In the genomic region with DNA sequence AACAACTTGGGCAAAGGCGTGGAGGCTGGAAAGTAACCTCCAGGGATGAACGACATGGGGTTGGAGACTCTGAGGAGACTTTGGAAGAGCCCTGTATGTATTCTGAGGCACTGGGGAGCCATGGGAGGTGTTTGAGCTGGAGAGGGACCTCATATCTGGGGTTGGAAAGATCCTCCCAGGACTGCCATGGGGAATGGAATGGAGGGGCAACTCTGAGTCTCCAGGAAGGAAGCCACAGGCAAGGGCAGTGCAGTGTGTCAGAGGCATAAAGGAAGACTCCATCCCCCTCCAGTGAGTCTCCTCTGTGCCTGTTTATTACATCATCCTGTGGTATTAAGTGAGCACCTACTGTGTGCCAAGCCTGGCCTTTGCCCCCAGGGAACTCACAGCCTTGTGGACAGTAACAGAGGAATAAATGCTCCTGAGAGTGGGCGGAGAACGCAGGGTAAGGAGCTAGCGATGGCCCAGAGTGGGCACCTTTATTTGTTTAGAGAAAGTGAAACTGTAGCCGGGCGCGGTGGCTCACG, we compare ENCODE assay signal across 10 cellular contexts. TPM values are rescaled to one million over a fixed set of nuclear protein-coding genes. Genes with fewer than 3 reads are reported as not detected.
DNase-seq lines count a peak whose midpoint lies in the region; ATAC-seq, FAIRE-seq and TF ChIP-seq lines count a peak whose summit lies in the region.
"Had no signal": no experiment of that assay in that cellular context is flagged by ENCODE, and none has a peak within 500 bp of the region (broad histone marks: within the 10 kb centered on the region; RNA-seq: fewer than 3 reads in every experiment).

No MANE protein-coding gene starts in this region.

- POLR2A ChIA-PET in A673 (lab: Charles Lee; ENCODE audit: low non-redundant PET) = no interaction called here
- POLR2A ChIA-PET in K562 (lab: Yijun Ruan, JAX) = interaction anchor here (0.7 to 7.0 kb wide), 9 partner anchors 10 to 239 kb away, joined by 3 to 86 read pairs (median 4); a partner anchor contains a TSS

- CTCF ChIA-PET in A673 (lab: Charles Lee) (interaction anchor here (1.2 kb wide), 1 partner anchor 117 kb away, joined by 5 read pairs; no protein-coding TSS in a partner anchor), K562 (lab: Yijun Ruan, JAX; ENCODE audit: low intra/inter-chr PET ratio) (interaction anchor here (0.8 to 1.2 kb wide), 5 partner anchors 38 to 363 kb away, joined by 3 to 5 read pairs (median 4); a partner anchor contains a TSS)

- intact Hi-C loops in A673 (cut with micrococcal nuclease; ENCODE audit: unreplicated experiment) = loop anchor here (5.0 kb wide), 1 partner anchor 117 kb away; no protein-coding TSS in a partner anchor
- intact Hi-C loops in K562 (cut with micrococcal nuclease) = no loop called here
- intact Hi-C loops in natural killer cell (cut with micrococcal nuclease) = loop anchor here (10.0 kb wide), 1 partner anchor 51 kb away; a partner anchor contains a TSS

- peaks cover 47% of the 10 kb centered on the region for H4K20me1 ChIP-seq in K562 (replicated peaks; ENCODE audit: control insufficient read depth, insufficient read depth, low read length)

- H3K4me1 ChIP-seq in A673 (ENCODE audit: insufficient read depth, low read length, poor library complexity, severe bottlenecking) (peaks cover 21% of the 10 kb centered on the region), HUES48 (ENCODE audit: control insufficient read depth, insufficient read depth, low read length) (no peaks in the 10 kb centered on the region), K562 (replicated peaks in 1 of 2; ENCODE audit: control insufficient read depth in 2 of 2, insufficient read depth in 2 of 2, low read length in 2 of 2) (peaks cover 10 to 73% of the 10 kb centered on the region in 2 experiments)

- H3K9ac ChIP-seq in HUES48 (ENCODE audit: low read depth, low read length) = no peak overlapping the region
- H3K9ac ChIP-seq in K562 (ENCODE audit: insufficient read depth in 1 of 2, low read depth in 2 of 2, low read length in 2 of 2) = peak overlapping the region; percentile 10 to 85; a peak in 2 of 4 replicates

- H3K4me3 ChIP-seq in A673 (ENCODE audit: low read depth, low read length, poor library complexity, severe bottlenecking) (peak overlapping the region; percentile 100), HUES48 (ENCODE audit: low read depth, low read length) (peak overlapping the region; percentile 19; the same call in 1 of the 2 replicates), K562 (peak overlapping the region; percentile 91; the same call in 1 of the 2 replicates)

- peak; percentile 42 for FAIRE-seq in K562 (lab: Jason Lieb, UNC)
- FAIRE-seq: colon had no signal

- H3K9me3 Mint-ChIP-seq in natural killer cell = no peaks in the 10 kb centered on the region

- peaks cover 5% of the 10 kb centered on the region for H3K9me1 ChIP-seq in K562 (ENCODE audit: control insufficient read depth, insufficient read depth, low read length)

- no peaks in the 10 kb centered on the region for H3K9me3 ChIP-seq in A673 (ENCODE audit: low read depth, low read length, poor library complexity, severe bottlenecking)
- no peaks in the 10 kb centered on the region for H3K9me3 ChIP-seq in HUES48 (ENCODE audit: control insufficient read depth, insufficient read depth, low read length)
- no peaks in the 10 kb centered on the region for H3K9me3 ChIP-seq in K562 (replicated peaks; ENCODE audit: control insufficient read depth, insufficient read depth, low read depth, low read length)

- H3K79me2 ChIP-seq in K562 (ENCODE audit: control insufficient read depth, insufficient read depth, low read length) = peaks cover 60% of the 10 kb centered on the region

- H3K27ac Mint-ChIP-seq in natural killer cell = peak overlapping the region; percentile 87 to 97

- TF ChIP-seq CTCF in A673 (conservative IDR thresholded peaks at IDR 0.05; ENCODE audit: low read depth, low read length) (no peak), K562 (IDR thresholded peaks at IDR 0.05 in 2 of 3, conservative IDR thresholded peaks at IDR 0.05 in 1 of 3; ENCODE audit: insufficient read depth in 2 of 3, low read depth in 1 of 3, low read length in 3 of 3) (no peak), natural killer cell (IDR thresholded peaks at IDR 0.05) (no peak)

- H3K36me3 ChIP-seq in A673 (ENCODE audit: insufficient read depth, low read length, poor library complexity, severe bottlenecking) = peaks cover 49% of the 10 kb centered on the region
- peaks cover 20% of the 10 kb centered on the region for H3K36me3 ChIP-seq in HUES48 (ENCODE audit: control insufficient read depth, insufficient read depth, low read length)
- peaks cover 34% of the 10 kb centered on the region for H3K36me3 ChIP-seq in K562 (ENCODE audit: control insufficient read depth, insufficient read depth, low read length)

- WGBS in K562 (ENCODE audit: insufficient coverage, low coverage, missing lambda C conversion rate) = 78% methylated on average over 7 of the region's 9 CpGs

- ATAC-seq in K562 = no peak
- ATAC-seq in natural killer cell = no peak
- ATAC-seq in GM21737 (IDR thresholded peaks at IDR 0.05; ENCODE audit: unreplicated experiment) = no peak

- peak overlapping the region; percentile 75 for H3K4me3 Mint-ChIP-seq in natural killer cell

- no peak for TF ChIP-seq POLR2A in K562 (conservative IDR thresholded peaks at IDR 0.05)

- H3K27me3 ChIP-seq in A673 (replicated peaks; ENCODE audit: insufficient read depth, low read depth, low read length, poor library complexity) (no peaks in the 10 kb centered on the region), HUES48 (ENCODE audit: control insufficient read depth, insufficient read depth, low read length) (no peaks in the 10 kb centered on the region), K562 (ENCODE audit: control insufficient read depth in 2 of 2, insufficient read depth in 2 of 2, low read length in 2 of 2) (no peaks in the 10 kb centered on the region)

- in situ Hi-C loops in K562 (cut with MboI) = loop anchor here (5.0 kb wide), 1 partner anchor 37 kb away; a partner anchor contains a TSS

- peak overlapping the region; percentile 89 for H3K4me2 ChIP-seq in K562 (ENCODE audit: insufficient read depth, low read length)

- H2AFZ ChIP-seq in K562 (ENCODE audit: low read depth, low read length) = no peak overlapping the region

- DNase-seq in A673 (ENCODE audit: low spot score) = no peak
- no peak for DNase-seq in K562 (ENCODE audit: extremely low read depth in 1 of 4, low spot score in 3 of 4)
- DNase-seq in natural killer cell = no peak
- no peak for DNase-seq in cortex of kidney (lab: John Stamatoyannopoulos, UW)
- no peak for DNase-seq in SHP77 (lab: John Stamatoyannopoulos, UW)
- no peak for DNase-seq in caudate nucleus (lab: John Stamatoyannopoulos, UW)

- no peaks in the 10 kb centered on the region for H3K36me3 Mint-ChIP-seq in natural killer cell

- BruUV-seq in A673 (replicated peaks; lab: Mats Ljungman, UMichigan) = no TSS peak
- no TSS peak for BruUV-seq in K562 (replicated peaks; lab: Mats Ljungman, UMichigan)

- no peak for TF ChIP-seq RAD21 in K562 (CRISPR knock-in tag; conservative IDR thresholded peaks at IDR 0.05 in 1 of 2, IDR thresholded peaks at IDR 0.05 in 1 of 2)

- peaks cover 26 to 65% of the 10 kb centered on the region in 2 donors for H3K4me1 Mint-ChIP-seq in natural killer cell

- no peak for TF ChIP-seq EP300 in K562 (IDR thresholded peaks at IDR 0.05; ENCODE audit: low read length)

- H3K27me3 Mint-ChIP-seq in natural killer cell (ENCODE audit: low read depth in 2 of 2) = no peaks in the 10 kb centered on the region

- H3K27ac ChIP-seq in A673 (ENCODE audit: low read depth, low read length, poor library complexity, severe bottlenecking) (peak overlapping the region; percentile 47), HUES48 (ENCODE audit: low read depth, low read length) (peak overlapping the region; percentile 90), K562 (ENCODE audit: extremely low read depth, low read depth, low read length) (peak overlapping the region; percentile 56; the same call in 2 of the 3 replicates), caudate nucleus (ENCODE audit: low read depth, low read length) (no peak overlapping the region)

RNA-seq across cellular contexts. Expression of a gene that starts 7.7 kb away (rescaled TPM):
- total RNA-seq in A673 (2021) = not detected in 2 replicates
- 0.49 TPM in 1 of 2 replicates, not detected in the other for total RNA-seq in K562 (2011; cell fraction: chromatin; rRNA removed; ENCODE audit: low replicate concordance)
- total RNA-seq in K562 (2011; cell fraction: nucleolus; rRNA removed) = 0.17 TPM in 1 of 2 replicates, not detected in the other
- total RNA-seq in K562 (2011; cell fraction: nucleoplasm; rRNA removed) = not detected in 2 replicates
- total RNA-seq in K562 (2014; rRNA removed) = 0.16 TPM in 1 of 2 replicates, not detected in the other
- total RNA-seq in K562 (2014; rRNA removed; fragmentation: Illumina TruSeq; extraction: Trizol) = not detected in 2 replicates
- total RNA-seq in K562 (2015; rRNA removed; fragmentation: Illumina TruSeq; extraction: Trizol) = not detected in 2 replicates
- 0.13 and 0.40 TPM in 2 replicates for total RNA-seq in K562 (2021)
- polyA plus RNA-seq in K562 (2011; rRNA removed) = 0.03 TPM in 1 of 2 replicates, not detected in the other
- polyA plus RNA-seq in K562 (2011; cell fraction: cytosol; rRNA removed) = not detected in 2 replicates
- polyA plus RNA-seq in K562 (2011; cell fraction: nucleus; rRNA removed) = 0.10 TPM in 1 of 2 replicates, not detected in the other
- polyA plus RNA-seq in K562 (2012) = 0.27 and 0.66 TPM in 2 replicates
- 0.06 TPM in 1 of 2 replicates, not detected in the other for polyA plus RNA-seq in K562 (2014; fragmentation: Illumina TruSeq; extraction: Trizol)
- polyA plus RNA-seq in K562 (2014; fragmentation: Nextera tagmentation; extraction: Ambion mirVana) = not detected
- 0.07 TPM in 1 of 2 replicates, not detected in the other for polyA plus RNA-seq in K562 (2014; rRNA removed)
- polyA minus RNA-seq in K562 (2011; rRNA and poly(A)+ RNA removed) = not detected in 2 replicates
- polyA minus RNA-seq in K562 (2011; cell fraction: cytosol; rRNA and poly(A)+ RNA removed) = not detected in 2 replicates
- polyA minus RNA-seq in K562 (2011; cell fraction: nucleus; rRNA and poly(A)+ RNA removed) = 0.11 and 0.13 TPM in 2 replicates
- total RNA-seq in natural killer cell = 1 to 10 TPM; 5.7 to 9.5 (median 8.4) TPM
- total RNA-seq: pulmonary artery endothelial cell had no signal

RNA-seq across cellular contexts. Expression of a gene that starts 18.0 kb away (rescaled TPM):
- total RNA-seq in A673 (2021) (0.73 TPM in 1 of 2 replicates, not detected in the other), K562 (2014; rRNA removed) (0.29 TPM in 1 of 2 replicates, not detected in the other), K562 (2014; rRNA removed; fragmentation: Illumina TruSeq; extraction: Trizol) (0.40 and 0.45 TPM in 2 replicates), K562 (2015; rRNA removed; fragmentation: Illumina TruSeq; extraction: Trizol) (0.51 and 0.57 TPM in 2 replicates), K562 (2021) (0.58 and 0.78 TPM in 2 replicates), natural killer cell (1 to 10 TPM in 1 of 3 donors, under 1 TPM in 1, not detected in 1; 0.82 to 2.0 TPM)
- total RNA-seq in K562 (2011; cell fraction: chromatin; rRNA removed; ENCODE audit: low replicate concordance) = 1.7 TPM in 1 of 2 replicates, not detected in the other
- total RNA-seq in K562 (2011; cell fraction: nucleolus; rRNA removed) = 0.92 TPM in 1 of 2 replicates, not detected in the other
- 2.7 TPM in 1 of 2 replicates, not detected in the other for total RNA-seq in K562 (2011; cell fraction: nucleoplasm; rRNA removed)
- polyA plus RNA-seq in K562 (2011; rRNA removed) (not detected in 2 replicates), K562 (2014; fragmentation: Illumina TruSeq; extraction: Trizol) (not detected in 2 replicates), K562 (2014; fragmentation: Nextera tagmentation; extraction: Ambion mirVana) (under 1 TPM in 1 of 2 experiments, not detected in 1; 0.08 TPM), K562 (2014; rRNA removed) (1.2 and 2.1 TPM in 2 replicates)
- 0.09 TPM in 1 of 2 replicates, not detected in the other for polyA plus RNA-seq in K562 (2011; cell fraction: cytosol; rRNA removed)
- polyA plus RNA-seq in K562 (2011; cell fraction: nucleus; rRNA removed) = 0.58 TPM in 1 of 2 replicates, not detected in the other
- polyA plus RNA-seq in K562 (2012) = 2.3 and 2.7 TPM in 2 replicates
- 0.63 TPM in 1 of 2 replicates, not detected in the other for polyA minus RNA-seq in K562 (2011; rRNA and poly(A)+ RNA removed)
- not detected in 2 replicates for polyA minus RNA-seq in K562 (2011; cell fraction: cytosol; rRNA and poly(A)+ RNA removed)
- 1.00 TPM in 1 of 2 replicates, not detected in the other for polyA minus RNA-seq in K562 (2011; cell fraction: nucleus; rRNA and poly(A)+ RNA removed)

RNA-seq across cellular contexts. Expression of a gene that starts 25.1 kb away (rescaled TPM):
- total RNA-seq in A673 (2021) (15.1 and 16.3 TPM in 2 replicates), K562 (2014; rRNA removed) (9.4 and 10.7 TPM in 2 replicates), K562 (2014; rRNA removed; fragmentation: Illumina TruSeq; extraction: Trizol) (0.13 and 0.29 TPM in 2 replicates), K562 (2015; rRNA removed; fragmentation: Illumina TruSeq; extraction: Trizol) (2.6 and 3.5 TPM in 2 replicates), K562 (2021) (22.2 and 27.4 TPM in 2 replicates), natural killer cell (1 to 10 TPM in 1 of 3 donors, under 1 TPM in 2; 0.55 to 2.1 (median 0.88) TPM)
- total RNA-seq in K562 (2011; cell fraction: chromatin; rRNA removed; ENCODE audit: low replicate concordance) = 14.5 and 62.7 TPM in 2 replicates
- 48.8 and 60.2 TPM in 2 replicates for total RNA-seq in K562 (2011; cell fraction: nucleolus; rRNA removed)
- 25.7 and 35.6 TPM in 2 replicates for total RNA-seq in K562 (2011; cell fraction: nucleoplasm; rRNA removed)
- polyA plus RNA-seq in K562 (2011; rRNA removed) (1.7 and 3.6 TPM in 2 replicates), K562 (2014; fragmentation: Illumina TruSeq; extraction: Trizol) (1.5 and 4.0 TPM in 2 replicates), K562 (2014; fragmentation: Nextera tagmentation; extraction: Ambion mirVana) (not detected), K562 (2014; rRNA removed) (19.2 and 23.6 TPM in 2 replicates)
- polyA plus RNA-seq in K562 (2011; cell fraction: cytosol; rRNA removed) = 2.2 and 9.1 TPM in 2 replicates
- polyA plus RNA-seq in K562 (2011; cell fraction: nucleus; rRNA removed) = 52.0 and 130 TPM in 2 replicates
- polyA plus RNA-seq in K562 (2012) = 14.9 and 33.7 TPM in 2 replicates
- 0.09 and 0.18 TPM in 2 replicates for polyA minus RNA-seq in K562 (2011; rRNA and poly(A)+ RNA removed)
- polyA minus RNA-seq in K562 (2011; cell fraction: cytosol; rRNA and poly(A)+ RNA removed) = 2.0 and 3.7 TPM in 2 replicates
- 5.4 and 8.2 TPM in 2 replicates for polyA minus RNA-seq in K562 (2011; cell fraction: nucleus; rRNA and poly(A)+ RNA removed)

RNA-seq across cellular contexts. Expression of a gene that starts 33.7 kb away (rescaled TPM):
- total RNA-seq in A673 (2021) (not detected in 2 replicates), K562 (2014; rRNA removed) (0.05 TPM in 1 of 2 replicates, not detected in the other), K562 (2014; rRNA removed; fragmentation: Illumina TruSeq; extraction: Trizol) (not detected in 2 replicates), K562 (2015; rRNA removed; fragmentation: Illumina TruSeq; extraction: Trizol) (not detected in 2 replicates), K562 (2021) (not detected in 2 replicates), natural killer cell (1 to 10 TPM in 1 of 3 donors, under 1 TPM in 2; 0.68 to 1.0 (median 0.84) TPM)
- not detected in 2 replicates for total RNA-seq in K562 (2011; cell fraction: chromatin; rRNA removed; ENCODE audit: low replicate concordance)
- not detected in 2 replicates for total RNA-seq in K562 (2011; cell fraction: nucleolus; rRNA removed)
- total RNA-seq in K562 (2011; cell fraction: nucleoplasm; rRNA removed) = not detected in 2 replicates
- polyA plus RNA-seq in K562 (2011; rRNA removed) (0.03 and 0.07 TPM in 2 replicates), K562 (2014; fragmentation: Illumina TruSeq; extraction: Trizol) (not detected in 2 replicates), K562 (2014; fragmentation: Nextera tagmentation; extraction: Ambion mirVana) (under 1 TPM in 1 of 2 experiments, not detected in 1; 0.03 TPM), K562 (2014; rRNA removed) (not detected in 2 replicates)
- polyA plus RNA-seq in K562 (2011; cell fraction: cytosol; rRNA removed) = 0.06 and 0.07 TPM in 2 replicates
- not detected in 2 replicates for polyA plus RNA-seq in K562 (2011; cell fraction: nucleus; rRNA removed)
- 0.47 and 1.6 TPM in 2 replicates for polyA plus RNA-seq in K562 (2012)
- not detected in 2 replicates for polyA minus RNA-seq in K562 (2011; rRNA and poly(A)+ RNA removed)
- not detected in 2 replicates for polyA minus RNA-seq in K562 (2011; cell fraction: cytosol; rRNA and poly(A)+ RNA removed)
- not detected in 2 replicates for polyA minus RNA-seq in K562 (2011; cell fraction: nucleus; rRNA and poly(A)+ RNA removed)
- total RNA-seq: pulmonary artery endothelial cell had no signal

RNA-seq across cellular contexts. Expression of a gene that starts 37.6 kb away (rescaled TPM):
- total RNA-seq in A673 (2021) = 186 and 187 TPM in 2 replicates
- total RNA-seq in K562 (2011; cell fraction: chromatin; rRNA removed; ENCODE audit: low replicate concordance) = 112 and 366 TPM in 2 replicates
- total RNA-seq in K562 (2011; cell fraction: nucleolus; rRNA removed) = 303 and 373 TPM in 2 replicates
- total RNA-seq in K562 (2011; cell fraction: nucleoplasm; rRNA removed) = 182 TPM in 2 replicates
- total RNA-seq in K562 (2014; rRNA removed) = 50.3 and 111 TPM in 2 replicates
- total RNA-seq in K562 (2014; rRNA removed; fragmentation: Illumina TruSeq; extraction: Trizol) = 4.5 and 5.8 TPM in 2 replicates
- 22.8 and 30.6 TPM in 2 replicates for total RNA-seq in K562 (2015; rRNA removed; fragmentation: Illumina TruSeq; extraction: Trizol)
- 181 and 194 TPM in 2 replicates for total RNA-seq in K562 (2021)
- 7.9 and 21.0 TPM in 2 replicates for polyA plus RNA-seq in K562 (2011; rRNA removed)
- polyA plus RNA-seq in K562 (2011; cell fraction: cytosol; rRNA removed) = 11.3 and 12.6 TPM in 2 replicates
- 164 and 237 TPM in 2 replicates for polyA plus RNA-seq in K562 (2011; cell fraction: nucleus; rRNA removed)
- 142 and 173 TPM in 2 replicates for polyA plus RNA-seq in K562 (2012)
- polyA plus RNA-seq in K562 (2014; fragmentation: Illumina TruSeq; extraction: Trizol) = 44.6 and 119 TPM in 2 replicates
- polyA plus RNA-seq in K562 (2014; fragmentation: Nextera tagmentation; extraction: Ambion mirVana) = under 1 TPM; 0.17 to 0.35 TPM
- 45.9 and 46.7 TPM in 2 replicates for polyA plus RNA-seq in K562 (2014; rRNA removed)
- polyA minus RNA-seq in K562 (2011; rRNA and poly(A)+ RNA removed) = 8.5 and 10.2 TPM in 2 replicates
- 49.6 and 76.1 TPM in 2 replicates for polyA minus RNA-seq in K562 (2011; cell fraction: cytosol; rRNA and poly(A)+ RNA removed)
- polyA minus RNA-seq in K562 (2011; cell fraction: nucleus; rRNA and poly(A)+ RNA removed) = 127 and 137 TPM in 2 replicates
- total RNA-seq in natural killer cell = 100 to 1,000 TPM; 143 to 165 (median 147) TPM

Comparison
In these comparisons a context has a peak if more than half of its experiments do, and no peak if none do; other contexts are left out.
1. H3K4me3 ChIP-seq: peak in every context shown above with its lines; median percentile 100 in A673; 91 in K562; 19 in HUES48.